In genomic region chr4:113761682-113762060, GRCh38 we compare ENCODE assay signal across 1 cellular context.
TF ChIP-seq lines count a peak whose summit lies in the region.

Gene CAMK2D (minus strand): TSS chr4:113761738. CDS start chr4:113761068, 670 bp downstream.

TF ChIP-seq in HepG2, 621 proteins besides CTCF, POLR2A, EP300 and RAD21 (continued from another document and continues in another):
- TF ChIP-seq SETDB1 (CRISPR knock-in tag; IDR thresholded peaks at IDR 0.05; ENCODE audit: borderline replicate concordance) (0 out of 2 replicates have a peak, but pooled peaks have one; percentile 22), SSRP1 (CRISPR knock-in tag; IDR thresholded peaks at IDR 0.05) (0 out of 2 replicates have a peak, but pooled peaks have one; percentile 41), SP1 (IDR thresholded peaks at IDR 0.05) (no peak), SP1 (CRISPR knock-in tag; IDR thresholded peaks at IDR 0.05) (no peak), RERE (CRISPR knock-in tag; IDR thresholded peaks at IDR 0.05; ENCODE audit: low read depth) (0 out of 2 replicates have a peak, but pooled peaks have one; percentile 5), ZNF564 (CRISPR knock-in tag; IDR thresholded peaks at IDR 0.05) (peak; percentile 65; the same call in 1 of the 2 replicates), RFXAP (CRISPR knock-in tag; IDR thresholded peaks at IDR 0.05; ENCODE audit: borderline replicate concordance) (no peak), ARNTL (CRISPR knock-in tag; IDR thresholded peaks at IDR 0.05) (peak; percentile 59), ZNF18 (CRISPR knock-in tag; IDR thresholded peaks at IDR 0.05; ENCODE audit: insufficient replicate concordance) (peak; percentile 84), TARDBP (CRISPR knock-in tag; IDR thresholded peaks at IDR 0.05) (peak; percentile 64; the same call in 1 of the 2 replicates), PAX8 (CRISPR knock-in tag; IDR thresholded peaks at IDR 0.05; ENCODE audit: borderline replicate concordance) (no peak), ZFAT (CRISPR knock-in tag; conservative IDR thresholded peaks at IDR 0.05) (no peak), RELA (CRISPR knock-in tag; IDR thresholded peaks at IDR 0.05) (no peak), GATAD2A (CRISPR knock-in tag; IDR thresholded peaks at IDR 0.05) (peak; percentile 17; the same call in 1 of the 2 replicates), ZNF768 (CRISPR knock-in tag; IDR thresholded peaks at IDR 0.05) (peak; percentile 5; the same call in 1 of the 2 replicates), MTA3 (CRISPR knock-in tag; IDR thresholded peaks at IDR 0.05) (no peak), ZNF143 (CRISPR knock-in tag; IDR thresholded peaks at IDR 0.05) (no peak), ZNF7 (CRISPR knock-in tag; IDR thresholded peaks at IDR 0.05) (0 out of 2 replicates have a peak, but pooled peaks have one; percentile 4), SOX13 (IDR thresholded peaks at IDR 0.05) (no peak), SOX13 (CRISPR knock-in tag; conservative IDR thresholded peaks at IDR 0.05 in 1 of 2, IDR thresholded peaks at IDR 0.05 in 1 of 2) (0 out of 4 replicates have a peak, but pooled peaks of 1 of the 2 experiments have one; percentile 40), FOXP1 (IDR thresholded peaks at IDR 0.05) (no peak), FOXP1 (CRISPR knock-in tag; IDR thresholded peaks at IDR 0.05) (peak; percentile 30; the same call in 1 of the 2 replicates), ZNF670 (CRISPR knock-in tag; IDR thresholded peaks at IDR 0.05; ENCODE audit: borderline replicate concordance) (0 out of 2 replicates have a peak, but pooled peaks have one; percentile 24), ZNF138 (CRISPR knock-in tag; IDR thresholded peaks at IDR 0.05; ENCODE audit: low read depth) (0 out of 2 replicates have a peak, but pooled peaks have one; percentile 42), MAX (IDR thresholded peaks at IDR 0.05) (peak; percentile 78), ZNF574 (CRISPR knock-in tag; IDR thresholded peaks at IDR 0.05) (peak; percentile 74), JUND (CRISPR knock-in tag; IDR thresholded peaks at IDR 0.05) (0 out of 2 replicates have a peak, but pooled peaks have one; percentile 49), KLF6 (CRISPR knock-in tag; IDR thresholded peaks at IDR 0.05) (peak; percentile 83), ZBTB44 (CRISPR knock-in tag; IDR thresholded peaks at IDR 0.05) (no peak), MYNN (CRISPR knock-in tag; IDR thresholded peaks at IDR 0.05; ENCODE audit: low read depth) (no peak), KDM2A (CRISPR knock-in tag; IDR thresholded peaks at IDR 0.05; ENCODE audit: borderline replicate concordance, low read depth) (peak; percentile 55; the same call in 1 of the 2 replicates), TERF1 (CRISPR knock-in tag; IDR thresholded peaks at IDR 0.05) (no peak), SPEN (CRISPR knock-in tag; IDR thresholded peaks at IDR 0.05; ENCODE audit: low read depth) (peak; percentile 63; the same call in 1 of the 2 replicates), ZC3H13 (CRISPR knock-in tag; IDR thresholded peaks at IDR 0.05) (peak; percentile 67; the same call in 1 of the 2 replicates), PHB2 (IDR thresholded peaks at IDR 0.05; ENCODE audit: partially characterized antibody) (no peak), HBP1 (CRISPR knock-in tag; IDR thresholded peaks at IDR 0.05; ENCODE audit: low read depth) (no peak), THRA (CRISPR knock-in tag; IDR thresholded peaks at IDR 0.05; ENCODE audit: borderline replicate concordance) (0 out of 2 replicates have a peak, but pooled peaks have one; percentile 8), ZNF496 (CRISPR knock-in tag; IDR thresholded peaks at IDR 0.05; ENCODE audit: insufficient replicate concordance) (no peak), IRF2 (CRISPR knock-in tag; IDR thresholded peaks at IDR 0.05) (peak; percentile 51; the same call in 1 of the 2 replicates), FUBP1 (CRISPR knock-in tag; IDR thresholded peaks at IDR 0.05; ENCODE audit: borderline replicate concordance) (no peak), ZNF343 (CRISPR knock-in tag; IDR thresholded peaks at IDR 0.05) (peak; percentile 15; the same call in 1 of the 2 replicates), HES4 (CRISPR knock-in tag; IDR thresholded peaks at IDR 0.05; ENCODE audit: borderline replicate concordance) (no peak), ZC3H4 (CRISPR knock-in tag; IDR thresholded peaks at IDR 0.05; ENCODE audit: borderline replicate concordance) (peak; percentile 91; the same call in 1 of the 2 replicates), SKI (IDR thresholded peaks at IDR 0.05; ENCODE audit: partially characterized antibody) (peak; percentile 1), AHR (CRISPR knock-in tag; IDR thresholded peaks at IDR 0.05) (0 out of 2 replicates have a peak, but pooled peaks have one; percentile 5), ZNF205 (CRISPR knock-in tag; IDR thresholded peaks at IDR 0.05) (peak; percentile 87)
